Comparison of ENCODE assay signal across 1 cellular context in genomic region chr6:109381747-109382575, GRCh38.
TF ChIP-seq lines count a peak whose summit lies in the region.

CD164 (minus strand) TSS chr6:109382467; CDS start chr6:109382378, 89 bp downstream.

TF ChIP-seq in HepG2, 621 proteins besides CTCF, POLR2A, EP300 and RAD21 (continued from another document and continues in another):
- TF ChIP-seq TERF1 (CRISPR knock-in tag; IDR thresholded peaks at IDR 0.05) (no peak), HCFC1 (IDR thresholded peaks at IDR 0.05; ENCODE audit: low read depth, low read length) (no peak), ZBED4 (CRISPR knock-in tag; IDR thresholded peaks at IDR 0.05; ENCODE audit: borderline replicate concordance) (peak; percentile 55; the same call in 1 of the 2 replicates), ZNF572 (CRISPR knock-in tag; IDR thresholded peaks at IDR 0.05) (0 out of 2 replicates have a peak, but pooled peaks have one; percentile 59), KLF9 (CRISPR knock-in tag; IDR thresholded peaks at IDR 0.05; ENCODE audit: low read depth) (no peak), NR0B2 (CRISPR knock-in tag; IDR thresholded peaks at IDR 0.05) (peak; percentile 36; the same call in 1 of the 2 replicates), ARNTL (CRISPR knock-in tag; IDR thresholded peaks at IDR 0.05) (peak; percentile 89; the same call in 1 of the 2 replicates), ZNF670 (CRISPR knock-in tag; IDR thresholded peaks at IDR 0.05; ENCODE audit: borderline replicate concordance) (peak; percentile 78; the same call in 1 of the 2 replicates), ISX (CRISPR knock-in tag; conservative IDR thresholded peaks at IDR 0.05) (no peak), NR2F6 (IDR thresholded peaks at IDR 0.05) (no peak), NR2F6 (CRISPR knock-in tag; IDR thresholded peaks at IDR 0.05) (peak; percentile 53; the same call in 1 of the 2 replicates), ZNF777 (CRISPR knock-in tag; IDR thresholded peaks at IDR 0.05) (peak; percentile 44; the same call in 1 of the 2 replicates), SYNCRIP (IDR thresholded peaks at IDR 0.05; ENCODE audit: insufficient read depth, low read depth, low read length) (no peak), FOXO1 (CRISPR knock-in tag; IDR thresholded peaks at IDR 0.05) (peak; percentile 70; the same call in 1 of the 2 replicates), U2AF2 (IDR thresholded peaks at IDR 0.05; ENCODE audit: low read depth, low read length) (no peak; the same call in none of the 2 replicates), MTA3 (CRISPR knock-in tag; IDR thresholded peaks at IDR 0.05) (0 out of 2 replicates have a peak, but pooled peaks have one; percentile 37), HES4 (CRISPR knock-in tag; IDR thresholded peaks at IDR 0.05; ENCODE audit: borderline replicate concordance) (peak; percentile 95), ZNF235 (CRISPR knock-in tag; IDR thresholded peaks at IDR 0.05; ENCODE audit: borderline replicate concordance) (no peak), ZNF234 (CRISPR knock-in tag; conservative IDR thresholded peaks at IDR 0.05) (peak; percentile 83; the same call in 1 of the 2 replicates), NFE2L1 (CRISPR knock-in tag; IDR thresholded peaks at IDR 0.05; ENCODE audit: borderline replicate concordance) (peak; percentile 42; the same call in 1 of the 2 replicates), KDM5B (CRISPR knock-in tag; IDR thresholded peaks at IDR 0.05; ENCODE audit: borderline replicate concordance) (peak; percentile 65), HIVEP1 (CRISPR knock-in tag; IDR thresholded peaks at IDR 0.05) (no peak), GATA4 (IDR thresholded peaks at IDR 0.05; ENCODE audit: borderline replicate concordance, low read depth) (peak; percentile 62; the same call in 1 of the 2 replicates), MXD3 (CRISPR knock-in tag; IDR thresholded peaks at IDR 0.05) (peak; percentile 79; the same call in 1 of the 2 replicates), ZNF484 (CRISPR knock-in tag; IDR thresholded peaks at IDR 0.05; ENCODE audit: borderline replicate concordance, low read depth) (no peak), MIER3 (CRISPR knock-in tag; IDR thresholded peaks at IDR 0.05; ENCODE audit: borderline replicate concordance) (peak; percentile 11; the same call in 1 of the 2 replicates), ATF1 (CRISPR knock-in tag; IDR thresholded peaks at IDR 0.05) (peak; percentile 59), ZNF589 (CRISPR knock-in tag; conservative IDR thresholded peaks at IDR 0.05) (peak; percentile 84; the same call in 1 of the 2 replicates), HNF4G (IDR thresholded peaks at IDR 0.05; ENCODE audit: borderline replicate concordance, low read depth, low read length) (no peak), HNF4G (CRISPR knock-in tag; IDR thresholded peaks at IDR 0.05; ENCODE audit: borderline replicate concordance, low read depth) (no peak), SALL1 (CRISPR knock-in tag; IDR thresholded peaks at IDR 0.05) (peak; percentile 67; the same call in 1 of the 2 replicates), ZSCAN29 (CRISPR knock-in tag; conservative IDR thresholded peaks at IDR 0.05) (no peak), IKZF4 (CRISPR knock-in tag; IDR thresholded peaks at IDR 0.05; ENCODE audit: borderline replicate concordance, low read depth, not compliant biosample characterization) (peak; percentile 14), ZNF264 (CRISPR knock-in tag; IDR thresholded peaks at IDR 0.05) (no peak), MZF1 (CRISPR knock-in tag; IDR thresholded peaks at IDR 0.05; ENCODE audit: borderline replicate concordance) (no peak), ARID2 (CRISPR knock-in tag; IDR thresholded peaks at IDR 0.05; ENCODE audit: borderline replicate concordance) (peak; percentile 81), ZNF383 (CRISPR knock-in tag; IDR thresholded peaks at IDR 0.05; ENCODE audit: borderline replicate concordance) (no peak), MTA1 (CRISPR knock-in tag; IDR thresholded peaks at IDR 0.05; ENCODE audit: borderline replicate concordance) (no peak), RFX1 (IDR thresholded peaks at IDR 0.05) (no peak), TEAD3 (CRISPR knock-in tag; optimal IDR thresholded peaks at IDR 0.05; ENCODE audit: borderline replicate concordance) (peak; percentile 6), ZNF317 (CRISPR knock-in tag; IDR thresholded peaks at IDR 0.05) (peak; percentile 59; the same call in 1 of the 2 replicates), ZNF879 (CRISPR knock-in tag; IDR thresholded peaks at IDR 0.05) (no peak), HINFP (CRISPR knock-in tag; IDR thresholded peaks at IDR 0.05; ENCODE audit: low read depth) (no peak; the same call in 1 of the 2 replicates), ZNF543 (CRISPR knock-in tag; IDR thresholded peaks at IDR 0.05) (no peak), ZEB1 (IDR thresholded peaks at IDR 0.05; ENCODE audit: insufficient replicate concordance, low read depth) (no peak)
- TF ChIP-seq, protein P1, sequence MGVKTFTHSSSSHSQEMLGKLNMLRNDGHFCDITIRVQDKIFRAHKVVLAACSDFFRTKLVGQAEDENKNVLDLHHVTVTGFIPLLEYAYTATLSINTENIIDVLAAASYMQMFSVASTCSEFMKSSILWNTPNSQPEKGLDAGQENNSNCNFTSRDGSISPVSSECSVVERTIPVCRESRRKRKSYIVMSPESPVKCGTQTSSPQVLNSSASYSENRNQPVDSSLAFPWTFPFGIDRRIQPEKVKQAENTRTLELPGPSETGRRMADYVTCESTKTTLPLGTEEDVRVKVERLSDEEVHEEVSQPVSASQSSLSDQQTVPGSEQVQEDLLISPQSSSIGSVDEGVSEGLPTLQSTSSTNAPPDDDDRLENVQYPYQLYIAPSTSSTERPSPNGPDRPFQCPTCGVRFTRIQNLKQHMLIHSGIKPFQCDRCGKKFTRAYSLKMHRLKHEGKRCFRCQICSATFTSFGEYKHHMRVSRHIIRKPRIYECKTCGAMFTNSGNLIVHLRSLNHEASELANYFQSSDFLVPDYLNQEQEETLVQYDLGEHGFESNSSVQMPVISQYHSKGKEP (CRISPR knock-in tag; IDR thresholded peaks at IDR 0.05) = no peak
- TF ChIP-seq, protein P2, sequence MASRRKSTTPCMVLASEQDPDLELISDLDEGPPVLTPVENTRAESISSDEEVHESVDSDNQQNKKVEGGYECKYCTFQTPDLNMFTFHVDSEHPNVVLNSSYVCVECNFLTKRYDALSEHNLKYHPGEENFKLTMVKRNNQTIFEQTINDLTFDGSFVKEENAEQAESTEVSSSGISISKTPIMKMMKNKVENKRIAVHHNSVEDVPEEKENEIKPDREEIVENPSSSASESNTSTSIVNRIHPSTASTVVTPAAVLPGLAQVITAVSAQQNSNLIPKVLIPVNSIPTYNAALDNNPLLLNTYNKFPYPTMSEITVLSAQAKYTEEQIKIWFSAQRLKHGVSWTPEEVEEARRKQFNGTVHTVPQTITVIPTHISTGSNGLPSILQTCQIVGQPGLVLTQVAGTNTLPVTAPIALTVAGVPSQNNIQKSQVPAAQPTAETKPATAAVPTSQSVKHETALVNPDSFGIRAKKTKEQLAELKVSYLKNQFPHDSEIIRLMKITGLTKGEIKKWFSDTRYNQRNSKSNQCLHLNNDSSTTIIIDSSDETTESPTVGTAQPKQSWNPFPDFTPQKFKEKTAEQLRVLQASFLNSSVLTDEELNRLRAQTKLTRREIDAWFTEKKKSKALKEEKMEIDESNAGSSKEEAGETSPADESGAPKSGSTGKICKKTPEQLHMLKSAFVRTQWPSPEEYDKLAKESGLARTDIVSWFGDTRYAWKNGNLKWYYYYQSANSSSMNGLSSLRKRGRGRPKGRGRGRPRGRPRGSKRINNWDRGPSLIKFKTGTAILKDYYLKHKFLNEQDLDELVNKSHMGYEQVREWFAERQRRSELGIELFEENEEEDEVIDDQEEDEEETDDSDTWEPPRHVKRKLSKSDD (CRISPR knock-in tag; IDR thresholded peaks at IDR 0.05; ENCODE audit: low read depth) = no peak
- TF ChIP-seq, protein P3, sequence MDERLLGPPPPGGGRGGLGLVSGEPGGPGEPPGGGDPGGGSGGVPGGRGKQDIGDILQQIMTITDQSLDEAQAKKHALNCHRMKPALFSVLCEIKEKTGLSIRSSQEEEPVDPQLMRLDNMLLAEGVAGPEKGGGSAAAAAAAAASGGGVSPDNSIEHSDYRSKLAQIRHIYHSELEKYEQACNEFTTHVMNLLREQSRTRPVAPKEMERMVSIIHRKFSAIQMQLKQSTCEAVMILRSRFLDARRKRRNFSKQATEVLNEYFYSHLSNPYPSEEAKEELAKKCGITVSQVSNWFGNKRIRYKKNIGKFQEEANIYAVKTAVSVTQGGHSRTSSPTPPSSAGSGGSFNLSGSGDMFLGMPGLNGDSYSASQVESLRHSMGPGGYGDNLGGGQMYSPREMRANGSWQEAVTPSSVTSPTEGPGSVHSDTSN (CRISPR knock-in tag; IDR thresholded peaks at IDR 0.05) = no peak
- TF ChIP-seq, protein P4, sequence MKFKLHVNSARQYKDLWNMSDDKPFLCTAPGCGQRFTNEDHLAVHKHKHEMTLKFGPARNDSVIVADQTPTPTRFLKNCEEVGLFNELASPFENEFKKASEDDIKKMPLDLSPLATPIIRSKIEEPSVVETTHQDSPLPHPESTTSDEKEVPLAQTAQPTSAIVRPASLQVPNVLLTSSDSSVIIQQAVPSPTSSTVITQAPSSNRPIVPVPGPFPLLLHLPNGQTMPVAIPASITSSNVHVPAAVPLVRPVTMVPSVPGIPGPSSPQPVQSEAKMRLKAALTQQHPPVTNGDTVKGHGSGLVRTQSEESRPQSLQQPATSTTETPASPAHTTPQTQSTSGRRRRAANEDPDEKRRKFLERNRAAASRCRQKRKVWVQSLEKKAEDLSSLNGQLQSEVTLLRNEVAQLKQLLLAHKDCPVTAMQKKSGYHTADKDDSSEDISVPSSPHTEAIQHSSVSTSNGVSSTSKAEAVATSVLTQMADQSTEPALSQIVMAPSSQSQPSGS (CRISPR knock-in tag; IDR thresholded peaks at IDR 0.05) = peak; percentile 60
- TF ChIP-seq, protein P5, sequence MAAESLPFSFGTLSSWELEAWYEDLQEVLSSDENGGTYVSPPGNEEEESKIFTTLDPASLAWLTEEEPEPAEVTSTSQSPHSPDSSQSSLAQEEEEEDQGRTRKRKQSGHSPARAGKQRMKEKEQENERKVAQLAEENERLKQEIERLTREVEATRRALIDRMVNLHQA (CRISPR knock-in tag; IDR thresholded peaks at IDR 0.05) = no peak
- TF ChIP-seq, protein P6, sequence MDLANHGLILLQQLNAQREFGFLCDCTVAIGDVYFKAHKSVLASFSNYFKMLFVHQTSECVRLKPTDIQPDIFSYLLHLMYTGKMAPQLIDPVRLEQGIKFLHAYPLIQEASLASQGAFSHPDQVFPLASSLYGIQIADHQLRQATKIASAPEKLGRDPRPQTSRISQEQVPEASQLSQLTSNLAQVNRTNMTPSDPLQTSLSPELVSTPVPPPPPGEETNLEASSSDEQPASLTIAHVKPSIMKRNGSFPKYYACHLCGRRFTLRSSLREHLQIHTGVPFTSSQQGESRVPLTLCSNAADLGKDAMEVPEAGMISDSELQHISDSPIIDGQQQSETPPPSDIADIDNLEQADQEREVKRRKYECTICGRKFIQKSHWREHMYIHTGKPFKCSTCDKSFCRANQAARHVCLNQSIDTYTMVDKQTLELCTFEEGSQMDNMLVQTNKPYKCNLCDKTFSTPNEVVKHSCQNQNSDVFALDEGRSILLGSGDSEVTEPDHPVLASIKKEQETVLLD (CRISPR knock-in tag; IDR thresholded peaks at IDR 0.05; ENCODE audit: low read depth) = peak; percentile 71
